2 cellular contexts compared by ENCODE assay signal in the genomic region with DNA sequence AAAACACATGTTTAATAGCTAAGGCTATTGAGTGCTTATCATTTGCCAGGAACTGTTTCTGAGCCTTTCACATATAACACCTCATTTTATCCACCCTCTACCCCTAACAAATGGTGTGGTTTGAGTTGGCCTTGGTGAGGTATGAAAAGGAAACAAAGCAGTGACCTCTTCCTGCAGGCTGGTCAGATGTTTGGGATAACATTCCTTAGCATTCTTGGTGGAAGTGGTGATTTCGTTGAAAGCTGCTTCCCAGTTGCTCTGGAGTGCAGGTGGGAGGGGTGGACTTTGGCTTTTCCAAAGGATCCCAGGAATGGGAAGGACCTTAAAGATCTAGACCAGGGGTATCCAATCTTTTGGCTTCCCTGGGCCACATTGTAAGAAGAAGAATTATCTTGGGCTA.
TF ChIP-seq lines count a peak whose summit lies in the region.

No MANE protein-coding gene starts in this region.

TF ChIP-seq in IMR-90, 13 proteins besides CTCF, POLR2A, EP300 and RAD21:
- TF ChIP-seq, protein P1, sequence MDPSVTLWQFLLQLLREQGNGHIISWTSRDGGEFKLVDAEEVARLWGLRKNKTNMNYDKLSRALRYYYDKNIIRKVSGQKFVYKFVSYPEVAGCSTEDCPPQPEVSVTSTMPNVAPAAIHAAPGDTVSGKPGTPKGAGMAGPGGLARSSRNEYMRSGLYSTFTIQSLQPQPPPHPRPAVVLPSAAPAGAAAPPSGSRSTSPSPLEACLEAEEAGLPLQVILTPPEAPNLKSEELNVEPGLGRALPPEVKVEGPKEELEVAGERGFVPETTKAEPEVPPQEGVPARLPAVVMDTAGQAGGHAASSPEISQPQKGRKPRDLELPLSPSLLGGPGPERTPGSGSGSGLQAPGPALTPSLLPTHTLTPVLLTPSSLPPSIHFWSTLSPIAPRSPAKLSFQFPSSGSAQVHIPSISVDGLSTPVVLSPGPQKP (IDR thresholded peaks at IDR 0.05; ENCODE audit: borderline replicate concordance, low read depth, low read length), result no peak
- TF ChIP-seq CEBPB (IDR thresholded peaks at IDR 0.05; ENCODE audit: low read depth, low read length) (no peak), NFE2L2 (IDR thresholded peaks at IDR 0.05; ENCODE audit: low read depth, low read length) (no peak), FOS (IDR thresholded peaks at IDR 0.05; ENCODE audit: low read depth, low read length) (no peak), MAFK (IDR thresholded peaks at IDR 0.05; ENCODE audit: low read depth, low read length) (no peak), RCOR1 (IDR thresholded peaks at IDR 0.05; ENCODE audit: insufficient replicate concordance, low read length) (no peak), RFX5 (IDR thresholded peaks at IDR 0.05; ENCODE audit: low read depth, low read length) (no peak), CHD1 (IDR thresholded peaks at IDR 0.05; ENCODE audit: low read depth, low read length) (no peak), BHLHE40 (IDR thresholded peaks at IDR 0.05; ENCODE audit: low read depth, low read length) (no peak)
- TF ChIP-seq, protein P2, sequence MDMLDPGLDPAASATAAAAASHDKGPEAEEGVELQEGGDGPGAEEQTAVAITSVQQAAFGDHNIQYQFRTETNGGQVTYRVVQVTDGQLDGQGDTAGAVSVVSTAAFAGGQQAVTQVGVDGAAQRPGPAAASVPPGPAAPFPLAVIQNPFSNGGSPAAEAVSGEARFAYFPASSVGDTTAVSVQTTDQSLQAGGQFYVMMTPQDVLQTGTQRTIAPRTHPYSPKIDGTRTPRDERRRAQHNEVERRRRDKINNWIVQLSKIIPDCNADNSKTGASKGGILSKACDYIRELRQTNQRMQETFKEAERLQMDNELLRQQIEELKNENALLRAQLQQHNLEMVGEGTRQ (IDR thresholded peaks at IDR 0.05; ENCODE audit: low read depth, low read length), result no peak

TF ChIP-seq in endothelial cell of umbilical vein, 7 proteins besides CTCF, POLR2A, EP300 and RAD21:
- no peak for TF ChIP-seq FOS (IDR thresholded peaks at IDR 0.05; ENCODE audit: borderline replicate concordance, insufficient read depth, low read length)
- no peak for TF ChIP-seq JUN (IDR thresholded peaks at IDR 0.05; ENCODE audit: borderline replicate concordance, insufficient read depth, insufficient read length, low read depth)
- TF ChIP-seq, protein P3, sequence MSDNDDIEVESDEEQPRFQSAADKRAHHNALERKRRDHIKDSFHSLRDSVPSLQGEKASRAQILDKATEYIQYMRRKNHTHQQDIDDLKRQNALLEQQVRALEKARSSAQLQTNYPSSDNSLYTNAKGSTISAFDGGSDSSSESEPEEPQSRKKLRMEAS (IDR thresholded peaks at IDR 0.05; ENCODE audit: insufficient read depth, insufficient read length), result no peak
- TF ChIP-seq GATA2 (IDR thresholded peaks at IDR 0.05; ENCODE audit: insufficient read depth, insufficient read length, low read depth, low read length), result no peak
- no peak for TF ChIP-seq EZH2 (IDR thresholded peaks at IDR 0.05; ENCODE audit: borderline replicate concordance, low read depth, low read length, severe bottlenecking)
- no peak for TF ChIP-seq POLR2AphosphoS5 (IDR thresholded peaks at IDR 0.05; ENCODE audit: insufficient read depth, low read depth, low read length)
- TF ChIP-seq MYC (IDR thresholded peaks at IDR 0.05; ENCODE audit: low read depth, low read length), result no peak
TF ChIP-seq in endothelial cell of umbilical vein: peak in this region for 0.
